Comparison of ENCODE assay signal across 1 cellular context in genomic region chr9:133973791-133974630, GRCh38.
TF ChIP-seq lines count a peak whose summit lies in the region.

No MANE protein-coding gene starts in this region.

TF ChIP-seq in HepG2, 621 proteins besides CTCF, POLR2A, EP300 and RAD21 (continued from another document and continues in another):
- TF ChIP-seq RBAK (CRISPR knock-in tag; IDR thresholded peaks at IDR 0.05) (no peak), DR1 (CRISPR knock-in tag; IDR thresholded peaks at IDR 0.05) (no peak), KLF16 (CRISPR knock-in tag; IDR thresholded peaks at IDR 0.05) (no peak), NBN (conservative IDR thresholded peaks at IDR 0.05) (no peak), ZNF235 (CRISPR knock-in tag; IDR thresholded peaks at IDR 0.05; ENCODE audit: borderline replicate concordance) (0 out of 2 replicates have a peak, but pooled peaks have one; percentile 45), DRAP1 (CRISPR knock-in tag; IDR thresholded peaks at IDR 0.05) (peak; percentile 28; the same call in 1 of the 2 replicates), DMAP1 (CRISPR knock-in tag; IDR thresholded peaks at IDR 0.05) (no peak), MIER2 (CRISPR knock-in tag; IDR thresholded peaks at IDR 0.05) (no peak), MNT (IDR thresholded peaks at IDR 0.05) (no peak), NFE2L2 (IDR thresholded peaks at IDR 0.05; ENCODE audit: low read length) (no peak), PRDM10 (CRISPR knock-in tag; IDR thresholded peaks at IDR 0.05; ENCODE audit: low read depth) (no peak), ARID5B (CRISPR knock-in tag; IDR thresholded peaks at IDR 0.05) (peak; percentile 25; the same call in 1 of the 2 replicates), ZNF10 (CRISPR knock-in tag; IDR thresholded peaks at IDR 0.05; ENCODE audit: borderline replicate concordance, low read depth) (no peak), POLR2G (IDR thresholded peaks at IDR 0.05; ENCODE audit: low read depth, low read length) (no peak), NR3C1 (CRISPR knock-in tag; IDR thresholded peaks at IDR 0.05) (no peak), XRCC5 (optimal IDR thresholded peaks at IDR 0.05; ENCODE audit: low read length) (no peak), ZNF441 (CRISPR knock-in tag; IDR thresholded peaks at IDR 0.05; ENCODE audit: borderline replicate concordance) (no peak; the same call in 1 of the 2 replicates), ZNF512 (CRISPR knock-in tag; IDR thresholded peaks at IDR 0.05) (no peak), ZNF780A (CRISPR knock-in tag; IDR thresholded peaks at IDR 0.05) (no peak), MLLT10 (CRISPR knock-in tag; IDR thresholded peaks at IDR 0.05) (no peak), ZFP62 (CRISPR knock-in tag; IDR thresholded peaks at IDR 0.05) (no peak), POGK (CRISPR knock-in tag; conservative IDR thresholded peaks at IDR 0.05) (no peak), ZSCAN12 (CRISPR knock-in tag; IDR thresholded peaks at IDR 0.05) (no peak), ZNF256 (CRISPR knock-in tag; conservative IDR thresholded peaks at IDR 0.05) (no peak), ETV6 (CRISPR knock-in tag; conservative IDR thresholded peaks at IDR 0.05) (no peak), POGZ (CRISPR knock-in tag; IDR thresholded peaks at IDR 0.05) (peak; percentile 68), RAD51 (IDR thresholded peaks at IDR 0.05; ENCODE audit: borderline replicate concordance) (no peak), CCAR2 (optimal IDR thresholded peaks at IDR 0.05; ENCODE audit: low read depth, low read length) (no peak), NFKBIZ (CRISPR knock-in tag; IDR thresholded peaks at IDR 0.05) (no peak), NKX3-1 (CRISPR knock-in tag; IDR thresholded peaks at IDR 0.05) (no peak), TCF7 (IDR thresholded peaks at IDR 0.05; ENCODE audit: low read depth) (no peak), KDM6A (CRISPR knock-in tag; IDR thresholded peaks at IDR 0.05; ENCODE audit: low read depth) (no peak), SRSF9 (IDR thresholded peaks at IDR 0.05; ENCODE audit: borderline replicate concordance, insufficient read depth, low read depth, low read length, poor library complexity, severe bottlenecking) (no peak), FLYWCH1 (CRISPR knock-in tag; IDR thresholded peaks at IDR 0.05) (no peak), ZNF737 (CRISPR knock-in tag; IDR thresholded peaks at IDR 0.05; ENCODE audit: borderline replicate concordance) (no peak), IKZF1 (IDR thresholded peaks at IDR 0.05) (no peak), ZNF460 (CRISPR knock-in tag; IDR thresholded peaks at IDR 0.05; ENCODE audit: borderline replicate concordance) (no peak), SP4 (CRISPR knock-in tag; IDR thresholded peaks at IDR 0.05) (no peak), ZNF274 (CRISPR knock-in tag; IDR thresholded peaks at IDR 0.05) (no peak)
- TF ChIP-seq, protein P1, sequence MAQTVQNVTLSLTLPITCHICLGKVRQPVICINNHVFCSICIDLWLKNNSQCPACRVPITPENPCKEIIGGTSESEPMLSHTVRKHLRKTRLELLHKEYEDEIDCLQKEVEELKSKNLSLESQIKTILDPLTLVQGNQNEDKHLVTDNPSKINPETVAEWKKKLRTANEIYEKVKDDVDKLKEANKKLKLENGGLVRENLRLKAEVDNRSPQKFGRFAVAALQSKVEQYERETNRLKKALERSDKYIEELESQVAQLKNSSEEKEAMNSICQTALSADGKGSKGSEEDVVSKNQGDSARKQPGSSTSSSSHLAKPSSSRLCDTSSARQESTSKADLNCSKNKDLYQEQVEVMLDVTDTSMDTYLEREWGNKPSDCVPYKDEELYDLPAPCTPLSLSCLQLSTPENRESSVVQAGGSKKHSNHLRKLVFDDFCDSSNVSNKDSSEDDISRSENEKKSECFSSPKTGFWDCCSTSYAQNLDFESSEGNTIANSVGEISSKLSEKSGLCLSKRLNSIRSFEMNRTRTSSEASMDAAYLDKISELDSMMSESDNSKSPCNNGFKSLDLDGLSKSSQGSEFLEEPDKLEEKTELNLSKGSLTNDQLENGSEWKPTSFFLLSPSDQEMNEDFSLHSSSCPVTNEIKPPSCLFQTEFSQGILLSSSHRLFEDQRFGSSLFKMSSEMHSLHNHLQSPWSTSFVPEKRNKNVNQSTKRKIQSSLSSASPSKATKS (CRISPR knock-in tag; IDR thresholded peaks at IDR 0.05) = no peak
- TF ChIP-seq, protein P2, sequence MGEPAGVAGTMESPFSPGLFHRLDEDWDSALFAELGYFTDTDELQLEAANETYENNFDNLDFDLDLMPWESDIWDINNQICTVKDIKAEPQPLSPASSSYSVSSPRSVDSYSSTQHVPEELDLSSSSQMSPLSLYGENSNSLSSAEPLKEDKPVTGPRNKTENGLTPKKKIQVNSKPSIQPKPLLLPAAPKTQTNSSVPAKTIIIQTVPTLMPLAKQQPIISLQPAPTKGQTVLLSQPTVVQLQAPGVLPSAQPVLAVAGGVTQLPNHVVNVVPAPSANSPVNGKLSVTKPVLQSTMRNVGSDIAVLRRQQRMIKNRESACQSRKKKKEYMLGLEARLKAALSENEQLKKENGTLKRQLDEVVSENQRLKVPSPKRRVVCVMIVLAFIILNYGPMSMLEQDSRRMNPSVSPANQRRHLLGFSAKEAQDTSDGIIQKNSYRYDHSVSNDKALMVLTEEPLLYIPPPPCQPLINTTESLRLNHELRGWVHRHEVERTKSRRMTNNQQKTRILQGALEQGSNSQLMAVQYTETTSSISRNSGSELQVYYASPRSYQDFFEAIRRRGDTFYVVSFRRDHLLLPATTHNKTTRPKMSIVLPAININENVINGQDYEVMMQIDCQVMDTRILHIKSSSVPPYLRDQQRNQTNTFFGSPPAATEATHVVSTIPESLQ (CRISPR knock-in tag; conservative IDR thresholded peaks at IDR 0.05) = no peak
- TF ChIP-seq, protein P3, sequence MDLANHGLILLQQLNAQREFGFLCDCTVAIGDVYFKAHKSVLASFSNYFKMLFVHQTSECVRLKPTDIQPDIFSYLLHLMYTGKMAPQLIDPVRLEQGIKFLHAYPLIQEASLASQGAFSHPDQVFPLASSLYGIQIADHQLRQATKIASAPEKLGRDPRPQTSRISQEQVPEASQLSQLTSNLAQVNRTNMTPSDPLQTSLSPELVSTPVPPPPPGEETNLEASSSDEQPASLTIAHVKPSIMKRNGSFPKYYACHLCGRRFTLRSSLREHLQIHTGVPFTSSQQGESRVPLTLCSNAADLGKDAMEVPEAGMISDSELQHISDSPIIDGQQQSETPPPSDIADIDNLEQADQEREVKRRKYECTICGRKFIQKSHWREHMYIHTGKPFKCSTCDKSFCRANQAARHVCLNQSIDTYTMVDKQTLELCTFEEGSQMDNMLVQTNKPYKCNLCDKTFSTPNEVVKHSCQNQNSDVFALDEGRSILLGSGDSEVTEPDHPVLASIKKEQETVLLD (CRISPR knock-in tag; IDR thresholded peaks at IDR 0.05; ENCODE audit: low read depth) = no peak
- TF ChIP-seq, protein P4, sequence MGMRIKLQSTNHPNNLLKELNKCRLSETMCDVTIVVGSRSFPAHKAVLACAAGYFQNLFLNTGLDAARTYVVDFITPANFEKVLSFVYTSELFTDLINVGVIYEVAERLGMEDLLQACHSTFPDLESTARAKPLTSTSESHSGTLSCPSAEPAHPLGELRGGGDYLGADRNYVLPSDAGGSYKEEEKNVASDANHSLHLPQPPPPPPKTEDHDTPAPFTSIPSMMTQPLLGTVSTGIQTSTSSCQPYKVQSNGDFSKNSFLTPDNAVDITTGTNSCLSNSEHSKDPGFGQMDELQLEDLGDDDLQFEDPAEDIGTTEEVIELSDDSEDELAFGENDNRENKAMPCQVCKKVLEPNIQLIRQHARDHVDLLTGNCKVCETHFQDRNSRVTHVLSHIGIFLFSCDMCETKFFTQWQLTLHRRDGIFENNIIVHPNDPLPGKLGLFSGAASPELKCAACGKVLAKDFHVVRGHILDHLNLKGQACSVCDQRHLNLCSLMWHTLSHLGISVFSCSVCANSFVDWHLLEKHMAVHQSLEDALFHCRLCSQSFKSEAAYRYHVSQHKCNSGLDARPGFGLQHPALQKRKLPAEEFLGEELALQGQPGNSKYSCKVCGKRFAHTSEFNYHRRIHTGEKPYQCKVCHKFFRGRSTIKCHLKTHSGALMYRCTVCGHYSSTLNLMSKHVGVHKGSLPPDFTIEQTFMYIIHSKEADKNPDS (CRISPR knock-in tag; IDR thresholded peaks at IDR 0.05) = peak; percentile 39; the same call in 1 of the 2 replicates
